9 cellular contexts compared by ENCODE assay signal in the genomic region with DNA sequence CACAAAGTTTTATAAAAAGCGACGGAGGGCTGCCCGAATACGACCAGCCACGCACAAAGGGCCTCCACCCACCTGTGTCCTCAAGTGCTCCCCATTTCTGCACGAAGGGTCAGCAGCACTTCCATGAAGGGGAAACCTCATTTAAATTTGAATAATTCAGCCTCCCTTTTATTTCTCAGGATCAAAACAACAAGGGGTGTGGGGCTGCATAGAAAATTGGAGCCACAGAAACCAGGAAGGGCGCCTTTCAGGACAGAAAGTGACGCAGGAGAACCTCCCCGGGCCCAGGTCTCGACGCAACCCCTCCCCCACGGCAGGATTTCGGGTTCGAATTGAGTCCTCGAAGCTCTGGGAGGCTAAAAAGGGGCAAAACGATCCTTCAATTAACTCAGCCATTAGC. TPM values are rescaled to one million over a fixed set of nuclear protein-coding genes. Genes with fewer than 3 reads are reported as not detected.
DNase-seq lines count a peak whose midpoint lies in the region; ATAC-seq, FAIRE-seq and TF ChIP-seq lines count a peak whose summit lies in the region.
"Had no signal": no experiment of that assay in that cellular context is flagged by ENCODE, and none has a peak within 500 bp of the region (broad histone marks: within the 10 kb centered on the region; RNA-seq: fewer than 3 reads in every experiment).

No MANE protein-coding gene starts in this region.

- POLR2A ChIA-PET in HepG2 (lab: Yijun Ruan, JAX): no interaction called here

- TF ChIP-seq CTCF in astrocyte (IDR thresholded peaks at IDR 0.05; ENCODE audit: insufficient read depth, low read depth, low read length): no peak
- no peak for TF ChIP-seq CTCF in HepG2 (CRISPR knock-in tag; IDR thresholded peaks at IDR 0.05)

- H3K27ac ChIP-seq in astrocyte (ENCODE audit: low read depth, low read length) (no peak overlapping the region), HepG2 (ENCODE audit: extremely low read length, insufficient read depth, low read length) (no peak overlapping the region)

- no peak for TF ChIP-seq EP300 in HepG2 (IDR thresholded peaks at IDR 0.05; ENCODE audit: low read depth in 2 of 2, low read length in 2 of 2)
- TF ChIP-seq EP300 in HepG2 (CRISPR knock-in tag; IDR thresholded peaks at IDR 0.05; ENCODE audit: borderline replicate concordance): no peak

- H3K4me1 ChIP-seq in astrocyte (ENCODE audit: insufficient read depth, low read length) (peaks cover 41% of the 10 kb centered on the region), HepG2 (ENCODE audit: insufficient read depth, low read length) (peaks cover 71% of the 10 kb centered on the region)

- peak overlapping the region; percentile 65 for H3K4me2 ChIP-seq in astrocyte (ENCODE audit: low read length)
- peak overlapping the region; percentile 27; the same call in 1 of the 2 replicates for H3K4me2 ChIP-seq in HepG2 (ENCODE audit: low read depth, low read length)

- peak overlapping the region; percentile 92 for H3K4me3 Mint-ChIP-seq in astrocyte (ENCODE audit: unreplicated experiment)
- peak overlapping the region; percentile 20 for H3K4me3 Mint-ChIP-seq in stimulated activated naive CD8-positive, alpha-beta T cell treated with anti-CD3 and anti-CD28 coated beads, Interleukin-15, Interleukin-2, amounts not matched to agents 100 ng/mL and 50 ng/mL, for 24 hours

- no peaks in the 10 kb centered on the region for H3K9me3 Mint-ChIP-seq in astrocyte (ENCODE audit: unreplicated experiment)
- H3K9me3 Mint-ChIP-seq in stimulated activated naive CD8-positive, alpha-beta T cell treated with anti-CD3 and anti-CD28 coated beads, Interleukin-15, Interleukin-2, amounts not matched to agents 100 ng/mL and 50 ng/mL, for 24 hours: no peaks in the 10 kb centered on the region

- H3K27me3 Mint-ChIP-seq in astrocyte (ENCODE audit: low read depth, unreplicated experiment): peaks cover 5% of the 10 kb centered on the region
- H3K27me3 Mint-ChIP-seq in stimulated activated naive CD8-positive, alpha-beta T cell treated with anti-CD3 and anti-CD28 coated beads, Interleukin-15, Interleukin-2, amounts not matched to agents 100 ng/mL and 50 ng/mL, for 24 hours: peaks cover 30% of the 10 kb centered on the region

- no peak for TF ChIP-seq POLR2A in HepG2 (IDR thresholded peaks at IDR 0.05; ENCODE audit: insufficient read depth in 1 of 2, low read depth in 2 of 2, low read length in 2 of 2)

- no peak overlapping the region for H3K9ac ChIP-seq in astrocyte (ENCODE audit: low read length)
- no peak overlapping the region for H3K9ac ChIP-seq in HepG2 (ENCODE audit: insufficient read depth, low read depth, low read length)

- TF ChIP-seq RAD21 in HepG2 (CRISPR knock-in tag; IDR thresholded peaks at IDR 0.05): no peak

- peaks cover 8% of the 10 kb centered on the region for H3K4me1 Mint-ChIP-seq in astrocyte (ENCODE audit: low read depth, unreplicated experiment)
- peaks cover 14% of the 10 kb centered on the region for H3K4me1 Mint-ChIP-seq in stimulated activated naive CD8-positive, alpha-beta T cell treated with anti-CD3 and anti-CD28 coated beads, Interleukin-15, Interleukin-2, amounts not matched to agents 100 ng/mL and 50 ng/mL, for 24 hours (ENCODE audit: low read depth)

- no peaks in the 10 kb centered on the region for H3K36me3 ChIP-seq in astrocyte (ENCODE audit: insufficient read depth, low read length)
- H3K36me3 ChIP-seq in HepG2 (replicated peaks in 1 of 2; ENCODE audit: control insufficient read depth in 1 of 2, insufficient read depth in 2 of 2, low read length in 2 of 2): no peaks in the 10 kb centered on the region

- in situ Hi-C loops in HepG2 (cut with HindIII; ENCODE audit: extremely low pct_ligation_motif_present, low pct_unique_long_range_greater_than_20kb): no loop called here

- H4K20me1 ChIP-seq in astrocyte (ENCODE audit: insufficient read depth, low read length) (peaks cover 3% of the 10 kb centered on the region), HepG2 (ENCODE audit: insufficient read depth, low read length) (no peaks in the 10 kb centered on the region)

- H3K79me2 ChIP-seq in astrocyte (ENCODE audit: insufficient read depth, low read length) (no peaks in the 10 kb centered on the region), HepG2 (ENCODE audit: insufficient read depth, low read length) (no peaks in the 10 kb centered on the region)

- DNase-seq in DMS153 (lab: John Stamatoyannopoulos, UW) (peak; percentile 12), DMS153 treated with DMSO at 0.1 percent for 48 hours (lab: John Stamatoyannopoulos, UW; ENCODE audit: unreplicated experiment) (no peak), astrocyte (ENCODE audit: low read depth) (no peak), HepG2 (ENCODE audit: low spot score) (no peak), islet precursor cell (no peak), mesenteric fat pad (ENCODE audit: low spot score) (no peak)
- DNase-seq: 8988T had no signal

- no peak overlapping the region for H2AFZ ChIP-seq in astrocyte (ENCODE audit: low read depth, low read length)
- H2AFZ ChIP-seq in HepG2 (ENCODE audit: low read length): no peak overlapping the region

- H3K36me3 Mint-ChIP-seq in astrocyte (ENCODE audit: low read depth, unreplicated experiment): no peaks in the 10 kb centered on the region
- no peaks in the 10 kb centered on the region for H3K36me3 Mint-ChIP-seq in stimulated activated naive CD8-positive, alpha-beta T cell treated with anti-CD3 and anti-CD28 coated beads, Interleukin-15, Interleukin-2, amounts not matched to agents 100 ng/mL and 50 ng/mL, for 24 hours (ENCODE audit: low read depth)

- WGBS in HepG2 (ENCODE audit: low lambda C conversion rate): 29% methylated on average over 16 of the region's 16 CpGs

- no peaks in the 10 kb centered on the region for H3K9me3 ChIP-seq in astrocyte (ENCODE audit: insufficient read depth, low read depth, low read length)
- no peaks in the 10 kb centered on the region for H3K9me3 ChIP-seq in HepG2 (ENCODE audit: low read length)

- no peak overlapping the region for H3K27ac Mint-ChIP-seq in astrocyte (ENCODE audit: unreplicated experiment)
- H3K27ac Mint-ChIP-seq in stimulated activated naive CD8-positive, alpha-beta T cell treated with anti-CD3 and anti-CD28 coated beads, Interleukin-15, Interleukin-2, amounts not matched to agents 100 ng/mL and 50 ng/mL, for 24 hours: no peak overlapping the region

- BruUV-seq in HepG2 (replicated peaks; lab: Mats Ljungman, UMichigan): TSS peak; percentile 63

- FAIRE-seq in astrocyte (lab: Jason Lieb, UNC): no peak
- no peak for FAIRE-seq in HepG2 (lab: Jason Lieb, UNC)

- no peak overlapping the region for H3K4me3 ChIP-seq in astrocyte (ENCODE audit: insufficient read depth, low read depth, low read length)
- H3K4me3 ChIP-seq in HepG2 (replicated peaks in 1 of 3; ENCODE audit: insufficient read depth in 1 of 3, low read depth in 2 of 3, low read length in 3 of 3): no peak overlapping the region

- ATAC-seq in HepG2 (no peak), GM18520 (IDR thresholded peaks at IDR 0.05; ENCODE audit: unreplicated experiment) (no peak)

- CTCF ChIA-PET in HepG2 (lab: Yijun Ruan, JAX; ENCODE audit: low intra/inter-chr PET ratio, low total read pairs): interaction anchor here (0.6 kb wide), 1 partner anchor 19 kb away, joined by 3 read pairs; no protein-coding TSS in a partner anchor

- intact Hi-C loops in HepG2 (cut with micrococcal nuclease; ENCODE audit: unreplicated experiment): loop anchor here (10.0 kb wide), 1 partner anchor 105 kb away; no protein-coding TSS in a partner anchor

- peaks cover 8% of the 10 kb centered on the region for H3K27me3 ChIP-seq in astrocyte (ENCODE audit: insufficient read depth, low read length)
- peaks cover 12 to 66% of the 10 kb centered on the region in 2 experiments for H3K27me3 ChIP-seq in HepG2 (ENCODE audit: control insufficient read depth in 1 of 2, insufficient read depth in 2 of 2, low read length in 2 of 2)

RNA-seq across cellular contexts. Expression of a gene that starts 2.1 kb away (rescaled TPM):
- total RNA-seq in astrocyte: 6.9 and 7.3 TPM in 2 replicates
- 0.14 and 0.22 TPM in 2 replicates for total RNA-seq in HepG2 (2016; rRNA removed; fragmentation: Illumina TruSeq; extraction: Trizol)
- 0.26 and 0.30 TPM in 2 replicates for total RNA-seq in HepG2 (2016; cell fraction: cytosol; rRNA removed; fragmentation: Illumina TruSeq; extraction: Trizol; ENCODE audit: low read depth)
- total RNA-seq in HepG2 (2016; cell fraction: insoluble cytoplasmic fraction; rRNA removed; fragmentation: Illumina TruSeq; extraction: Trizol): 0.19 and 0.35 TPM in 2 replicates
- 0.21 and 0.25 TPM in 2 replicates for total RNA-seq in HepG2 (2016; cell fraction: membrane; rRNA removed; fragmentation: Illumina TruSeq; extraction: Trizol)
- total RNA-seq in HepG2 (2016; cell fraction: nucleus; rRNA removed; fragmentation: Illumina TruSeq; extraction: Trizol): 0.19 and 0.22 TPM in 2 replicates
- 0.46 and 0.73 TPM in 2 replicates for polyA plus RNA-seq in HepG2 (2011; rRNA removed)
- polyA plus RNA-seq in HepG2 (2011; cell fraction: cytosol; rRNA removed): 0.74 and 1.0 TPM in 2 replicates
- polyA plus RNA-seq in HepG2 (2011; cell fraction: nucleus; rRNA removed): 0.69 and 0.79 TPM in 2 replicates
- 0.51 and 0.78 TPM in 2 replicates for polyA plus RNA-seq in HepG2 (2012)
- 0.21 and 0.42 TPM in 2 replicates for polyA plus RNA-seq in HepG2 (2016; cell fraction: cytosol; fragmentation: Illumina TruSeq; extraction: Trizol; ENCODE audit: low read depth)
- polyA plus RNA-seq in HepG2 (2016; cell fraction: insoluble cytoplasmic fraction; fragmentation: Illumina TruSeq; extraction: Trizol; ENCODE audit: low read depth): 0.17 and 0.46 TPM in 2 replicates
- polyA plus RNA-seq in HepG2 (2016; cell fraction: membrane; fragmentation: Illumina TruSeq; extraction: Trizol; ENCODE audit: low read depth): 0.40 and 0.56 TPM in 2 replicates
- 0.36 and 0.52 TPM in 2 replicates for polyA plus RNA-seq in HepG2 (2016; cell fraction: nucleus; fragmentation: Illumina TruSeq; extraction: Trizol; ENCODE audit: insufficient read depth, low read depth)
- 1.0 and 2.0 TPM in 2 replicates for polyA minus RNA-seq in HepG2 (2011; rRNA and poly(A)+ RNA removed; ENCODE audit: low replicate concordance)
- 0.59 and 0.88 TPM in 2 replicates for polyA minus RNA-seq in HepG2 (2011; cell fraction: cytosol; rRNA and poly(A)+ RNA removed)
- 0.25 TPM in 1 of 2 replicates, not detected in the other for polyA minus RNA-seq in HepG2 (2011; cell fraction: nucleus; rRNA and poly(A)+ RNA removed)
- total RNA-seq in mesenteric fat pad: 16.3 TPM

RNA-seq across cellular contexts. Expression of a gene that starts 22.4 kb away (rescaled TPM):
- 10.8 and 11.8 TPM in 2 replicates for total RNA-seq in astrocyte
- total RNA-seq in HepG2 (2016; rRNA removed; fragmentation: Illumina TruSeq; extraction: Trizol): 7.0 and 14.2 TPM in 2 replicates
- total RNA-seq in HepG2 (2016; cell fraction: cytosol; rRNA removed; fragmentation: Illumina TruSeq; extraction: Trizol; ENCODE audit: low read depth): 1.3 and 1.5 TPM in 2 replicates
- total RNA-seq in HepG2 (2016; cell fraction: insoluble cytoplasmic fraction; rRNA removed; fragmentation: Illumina TruSeq; extraction: Trizol): 6.7 and 14.2 TPM in 2 replicates
- total RNA-seq in HepG2 (2016; cell fraction: membrane; rRNA removed; fragmentation: Illumina TruSeq; extraction: Trizol): 5.1 and 6.1 TPM in 2 replicates
- total RNA-seq in HepG2 (2016; cell fraction: nucleus; rRNA removed; fragmentation: Illumina TruSeq; extraction: Trizol): 10.4 and 11.5 TPM in 2 replicates
- 11.1 and 16.4 TPM in 2 replicates for polyA plus RNA-seq in HepG2 (2011; rRNA removed)
- 14.3 and 20.7 TPM in 2 replicates for polyA plus RNA-seq in HepG2 (2011; cell fraction: cytosol; rRNA removed)
- 17.2 and 18.2 TPM in 2 replicates for polyA plus RNA-seq in HepG2 (2011; cell fraction: nucleus; rRNA removed)
- 6.6 and 10.2 TPM in 2 replicates for polyA plus RNA-seq in HepG2 (2012)
- 1.1 and 1.2 TPM in 2 replicates for polyA plus RNA-seq in HepG2 (2016; cell fraction: cytosol; fragmentation: Illumina TruSeq; extraction: Trizol; ENCODE audit: low read depth)
- polyA plus RNA-seq in HepG2 (2016; cell fraction: insoluble cytoplasmic fraction; fragmentation: Illumina TruSeq; extraction: Trizol; ENCODE audit: low read depth): 7.9 and 8.2 TPM in 2 replicates
- 3.0 and 3.1 TPM in 2 replicates for polyA plus RNA-seq in HepG2 (2016; cell fraction: membrane; fragmentation: Illumina TruSeq; extraction: Trizol; ENCODE audit: low read depth)
- 20.6 and 20.8 TPM in 2 replicates for polyA plus RNA-seq in HepG2 (2016; cell fraction: nucleus; fragmentation: Illumina TruSeq; extraction: Trizol; ENCODE audit: insufficient read depth, low read depth)
- 13.4 and 50.2 TPM in 2 replicates for polyA minus RNA-seq in HepG2 (2011; rRNA and poly(A)+ RNA removed; ENCODE audit: low replicate concordance)
- 29.6 and 30.9 TPM in 2 replicates for polyA minus RNA-seq in HepG2 (2011; cell fraction: cytosol; rRNA and poly(A)+ RNA removed)
- polyA minus RNA-seq in HepG2 (2011; cell fraction: nucleus; rRNA and poly(A)+ RNA removed): 6.3 and 7.8 TPM in 2 replicates
- 9.2 TPM for total RNA-seq in mesenteric fat pad

RNA-seq across cellular contexts. Expression of a gene that starts 44.8 kb away (rescaled TPM):
- total RNA-seq in astrocyte (45.8 and 48.9 TPM in 2 replicates), HepG2 (2016; rRNA removed; fragmentation: Illumina TruSeq; extraction: Trizol) (38.7 and 45.8 TPM in 2 replicates), mesenteric fat pad (39.2 TPM)
- total RNA-seq in HepG2 (2016; cell fraction: cytosol; rRNA removed; fragmentation: Illumina TruSeq; extraction: Trizol; ENCODE audit: low read depth): 11.1 and 13.7 TPM in 2 replicates
- total RNA-seq in HepG2 (2016; cell fraction: insoluble cytoplasmic fraction; rRNA removed; fragmentation: Illumina TruSeq; extraction: Trizol): 33.9 and 46.1 TPM in 2 replicates
- 31.9 and 34.1 TPM in 2 replicates for total RNA-seq in HepG2 (2016; cell fraction: membrane; rRNA removed; fragmentation: Illumina TruSeq; extraction: Trizol)
- 19.5 and 22.8 TPM in 2 replicates for total RNA-seq in HepG2 (2016; cell fraction: nucleus; rRNA removed; fragmentation: Illumina TruSeq; extraction: Trizol)
- 26.5 and 38.0 TPM in 2 replicates for polyA plus RNA-seq in HepG2 (2011; rRNA removed)
- polyA plus RNA-seq in HepG2 (2011; cell fraction: cytosol; rRNA removed): 31.2 and 47.6 TPM in 2 replicates
- 58.0 and 66.2 TPM in 2 replicates for polyA plus RNA-seq in HepG2 (2011; cell fraction: nucleus; rRNA removed)
- 37.0 and 38.0 TPM in 2 replicates for polyA plus RNA-seq in HepG2 (2012)
- 13.2 and 13.7 TPM in 2 replicates for polyA plus RNA-seq in HepG2 (2016; cell fraction: cytosol; fragmentation: Illumina TruSeq; extraction: Trizol; ENCODE audit: low read depth)
- polyA plus RNA-seq in HepG2 (2016; cell fraction: insoluble cytoplasmic fraction; fragmentation: Illumina TruSeq; extraction: Trizol; ENCODE audit: low read depth): 38.8 and 48.5 TPM in 2 replicates
- 24.3 and 28.9 TPM in 2 replicates for polyA plus RNA-seq in HepG2 (2016; cell fraction: membrane; fragmentation: Illumina TruSeq; extraction: Trizol; ENCODE audit: low read depth)
- 40.4 and 45.0 TPM in 2 replicates for polyA plus RNA-seq in HepG2 (2016; cell fraction: nucleus; fragmentation: Illumina TruSeq; extraction: Trizol; ENCODE audit: insufficient read depth, low read depth)
- 63.2 and 70.3 TPM in 2 replicates for polyA minus RNA-seq in HepG2 (2011; rRNA and poly(A)+ RNA removed; ENCODE audit: low replicate concordance)
- 28.7 and 31.0 TPM in 2 replicates for polyA minus RNA-seq in HepG2 (2011; cell fraction: cytosol; rRNA and poly(A)+ RNA removed)
- 10.3 and 11.6 TPM in 2 replicates for polyA minus RNA-seq in HepG2 (2011; cell fraction: nucleus; rRNA and poly(A)+ RNA removed)

RNA-seq across cellular contexts. Expression of a gene that starts 48.9 kb away (rescaled TPM):
- total RNA-seq in astrocyte (not detected in 2 replicates), HepG2 (2016; rRNA removed; fragmentation: Illumina TruSeq; extraction: Trizol) (not detected in 2 replicates), mesenteric fat pad (not detected)
- not detected in 2 replicates for total RNA-seq in HepG2 (2016; cell fraction: cytosol; rRNA removed; fragmentation: Illumina TruSeq; extraction: Trizol; ENCODE audit: low read depth)
- not detected in 2 replicates for total RNA-seq in HepG2 (2016; cell fraction: insoluble cytoplasmic fraction; rRNA removed; fragmentation: Illumina TruSeq; extraction: Trizol)
- not detected in 2 replicates for total RNA-seq in HepG2 (2016; cell fraction: membrane; rRNA removed; fragmentation: Illumina TruSeq; extraction: Trizol)
- not detected in 2 replicates for total RNA-seq in HepG2 (2016; cell fraction: nucleus; rRNA removed; fragmentation: Illumina TruSeq; extraction: Trizol)
- polyA plus RNA-seq in HepG2 (2011; rRNA removed): not detected in 2 replicates
- not detected in 2 replicates for polyA plus RNA-seq in HepG2 (2011; cell fraction: cytosol; rRNA removed)
- 0.45 and 0.50 TPM in 2 replicates for polyA plus RNA-seq in HepG2 (2011; cell fraction: nucleus; rRNA removed)
- 0.27 and 0.35 TPM in 2 replicates for polyA plus RNA-seq in HepG2 (2012)
- polyA plus RNA-seq in HepG2 (2016; cell fraction: cytosol; fragmentation: Illumina TruSeq; extraction: Trizol; ENCODE audit: low read depth): not detected in 2 replicates
- polyA plus RNA-seq in HepG2 (2016; cell fraction: insoluble cytoplasmic fraction; fragmentation: Illumina TruSeq; extraction: Trizol; ENCODE audit: low read depth): not detected in 2 replicates
- polyA plus RNA-seq in HepG2 (2016; cell fraction: membrane; fragmentation: Illumina TruSeq; extraction: Trizol; ENCODE audit: low read depth): not detected in 2 replicates
- polyA plus RNA-seq in HepG2 (2016; cell fraction: nucleus; fragmentation: Illumina TruSeq; extraction: Trizol; ENCODE audit: insufficient read depth, low read depth): not detected in 2 replicates
- polyA minus RNA-seq in HepG2 (2011; rRNA and poly(A)+ RNA removed; ENCODE audit: low replicate concordance): 0.23 TPM in 1 of 2 replicates, not detected in the other
- not detected in 2 replicates for polyA minus RNA-seq in HepG2 (2011; cell fraction: cytosol; rRNA and poly(A)+ RNA removed)
- polyA minus RNA-seq in HepG2 (2011; cell fraction: nucleus; rRNA and poly(A)+ RNA removed): not detected in 2 replicates

RNA-seq across cellular contexts. Expression of a gene that starts 58.9 kb away (rescaled TPM):
- 188 and 218 TPM in 2 replicates for total RNA-seq in astrocyte
- 412 and 481 TPM in 2 replicates for total RNA-seq in HepG2 (2016; rRNA removed; fragmentation: Illumina TruSeq; extraction: Trizol)
- total RNA-seq in HepG2 (2016; cell fraction: cytosol; rRNA removed; fragmentation: Illumina TruSeq; extraction: Trizol; ENCODE audit: low read depth): 96.3 and 106 TPM in 2 replicates
- total RNA-seq in HepG2 (2016; cell fraction: insoluble cytoplasmic fraction; rRNA removed; fragmentation: Illumina TruSeq; extraction: Trizol): 424 and 467 TPM in 2 replicates
- 128 TPM in 2 replicates for total RNA-seq in HepG2 (2016; cell fraction: membrane; rRNA removed; fragmentation: Illumina TruSeq; extraction: Trizol)
- total RNA-seq in HepG2 (2016; cell fraction: nucleus; rRNA removed; fragmentation: Illumina TruSeq; extraction: Trizol): 195 and 203 TPM in 2 replicates
- 182 and 243 TPM in 2 replicates for polyA plus RNA-seq in HepG2 (2011; rRNA removed)
- 251 and 293 TPM in 2 replicates for polyA plus RNA-seq in HepG2 (2011; cell fraction: cytosol; rRNA removed)
- polyA plus RNA-seq in HepG2 (2011; cell fraction: nucleus; rRNA removed): 210 and 235 TPM in 2 replicates
- 190 and 205 TPM in 2 replicates for polyA plus RNA-seq in HepG2 (2012)
- 115 and 121 TPM in 2 replicates for polyA plus RNA-seq in HepG2 (2016; cell fraction: cytosol; fragmentation: Illumina TruSeq; extraction: Trizol; ENCODE audit: low read depth)
- polyA plus RNA-seq in HepG2 (2016; cell fraction: insoluble cytoplasmic fraction; fragmentation: Illumina TruSeq; extraction: Trizol; ENCODE audit: low read depth): 587 and 625 TPM in 2 replicates
- 115 and 122 TPM in 2 replicates for polyA plus RNA-seq in HepG2 (2016; cell fraction: membrane; fragmentation: Illumina TruSeq; extraction: Trizol; ENCODE audit: low read depth)
- 355 and 369 TPM in 2 replicates for polyA plus RNA-seq in HepG2 (2016; cell fraction: nucleus; fragmentation: Illumina TruSeq; extraction: Trizol; ENCODE audit: insufficient read depth, low read depth)
- 270 and 721 TPM in 2 replicates for polyA minus RNA-seq in HepG2 (2011; rRNA and poly(A)+ RNA removed; ENCODE audit: low replicate concordance)
- polyA minus RNA-seq in HepG2 (2011; cell fraction: cytosol; rRNA and poly(A)+ RNA removed): 140 and 144 TPM in 2 replicates
- 74.6 and 75.6 TPM in 2 replicates for polyA minus RNA-seq in HepG2 (2011; cell fraction: nucleus; rRNA and poly(A)+ RNA removed)
- 298 TPM for total RNA-seq in mesenteric fat pad
